Comparison of ENCODE assay signal across 9 cellular contexts in the genomic region with DNA sequence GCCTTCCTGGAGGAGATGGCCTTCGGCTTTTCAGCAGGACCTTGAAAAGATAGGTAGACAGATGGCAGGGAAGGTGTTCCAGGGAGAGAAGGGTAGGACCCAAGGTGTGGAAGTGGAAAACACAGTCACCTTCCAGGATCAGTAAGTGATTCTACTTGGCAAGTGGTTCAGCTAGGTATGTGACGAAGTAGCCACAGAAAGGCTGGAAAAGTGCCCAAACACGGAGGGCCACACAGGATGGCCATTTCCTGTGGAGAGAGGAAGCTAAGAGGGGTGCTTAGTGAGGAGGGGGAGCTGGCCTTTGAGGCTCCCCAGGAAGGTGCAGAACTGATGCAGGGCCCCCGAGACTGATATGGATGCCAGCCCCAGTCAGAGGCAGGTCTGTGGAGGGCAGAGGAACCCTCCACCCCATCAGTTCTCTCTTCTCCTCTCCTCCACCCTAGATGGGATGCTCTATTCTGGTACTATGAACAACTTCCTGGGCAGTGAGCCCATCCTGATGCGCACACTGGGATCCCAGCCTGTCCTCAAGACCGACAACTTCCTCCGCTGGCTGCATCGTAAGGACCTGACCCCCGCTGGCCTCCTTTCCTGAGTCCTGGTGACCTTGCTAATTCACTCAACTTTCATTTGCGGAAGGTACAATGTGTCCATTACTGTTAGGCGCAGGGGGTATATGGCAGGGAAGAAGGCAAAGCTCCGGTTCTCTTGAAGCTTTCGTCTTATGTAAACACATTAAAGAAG. TPM values are rescaled to one million over a fixed set of nuclear protein-coding genes. Genes with fewer than 3 reads are reported as not detected.
DNase-seq lines count a peak whose midpoint lies in the region; ATAC-seq and TF ChIP-seq lines count a peak whose summit lies in the region.
"Had no signal": no experiment of that assay in that cellular context is flagged by ENCODE, and none has a peak within 500 bp of the region (broad histone marks: within the 10 kb centered on the region; RNA-seq: fewer than 3 reads in every experiment).

No MANE protein-coding gene starts in this region.

- H3K4me1 ChIP-seq in right atrium auricular region: peaks cover 0 to 29% of the 10 kb centered on the region in 2 donors

- peak; percentile 62 for DNase-seq in HK-2 (ENCODE audit: unreplicated experiment)
- no peak for DNase-seq in activated naive CD8-positive, alpha-beta T cell treated with anti-CD3 and anti-CD28 coated beads, Interleukin-2, amount 50 U/mL, for 24 hours
- no peak for DNase-seq in right atrium auricular region (ENCODE audit: low spot score)
- no peak for DNase-seq in skeletal muscle cell (ENCODE audit: low read depth)
- DNase-seq in C1 segment of cervical spinal cord (lab: John Stamatoyannopoulos, UW): no peak
- DNase-seq in HEK293T (ENCODE audit: extremely low spot score): no peak
- no peak for DNase-seq in COLO829 (ENCODE audit: low spot score)
- DNase-seq: NCI-H2081 treated with DMSO at 0.1 percent for 48 hours had no signal

- H3K4me1 Mint-ChIP-seq in activated naive CD8-positive, alpha-beta T cell treated with anti-CD3 and anti-CD28 coated beads, Interleukin-2, amount 50 U/mL, for 24 hours: peaks cover 77% of the 10 kb centered on the region

- H3K4me3 ChIP-seq in right atrium auricular region (peak overlapping the region; percentile 34 to 59), skeletal muscle cell (ENCODE audit: low read depth, low read length) (peak overlapping the region; percentile 39)

- no peaks in the 10 kb centered on the region for H3K36me3 ChIP-seq in right atrium auricular region

- no peaks in the 10 kb centered on the region for H3K27me3 ChIP-seq in right atrium auricular region

- peak overlapping the region; percentile 62 for H3K4me3 Mint-ChIP-seq in activated naive CD8-positive, alpha-beta T cell treated with anti-CD3 and anti-CD28 coated beads, Interleukin-2, amount 50 U/mL, for 24 hours

- peaks cover 78% of the 10 kb centered on the region for H3K36me3 Mint-ChIP-seq in activated naive CD8-positive, alpha-beta T cell treated with anti-CD3 and anti-CD28 coated beads, Interleukin-2, amount 50 U/mL, for 24 hours (ENCODE audit: low read depth)

- CTCF ChIA-PET in HEK293T (lab: Yijun Ruan, JAX): interaction anchor here (1.3 kb wide), 1 partner anchor 30 kb away, joined by 8 read pairs; no protein-coding TSS in a partner anchor

- TF ChIP-seq CTCF in right atrium auricular region (IDR thresholded peaks at IDR 0.05): no peak

- H3K27ac ChIP-seq in right atrium auricular region: peak overlapping the region; percentile 93 to 95

- ATAC-seq in activated naive CD8-positive, alpha-beta T cell treated with anti-CD3 and anti-CD28 coated beads, Interleukin-2, amount 50 U/mL, for 24 hours: no peak
- no peak for ATAC-seq in HG02870 (IDR thresholded peaks at IDR 0.05; ENCODE audit: unreplicated experiment)

- H3K27me3 Mint-ChIP-seq in activated naive CD8-positive, alpha-beta T cell treated with anti-CD3 and anti-CD28 coated beads, Interleukin-2, amount 50 U/mL, for 24 hours: no peaks in the 10 kb centered on the region

- H3K27ac Mint-ChIP-seq in activated naive CD8-positive, alpha-beta T cell treated with anti-CD3 and anti-CD28 coated beads, Interleukin-2, amount 50 U/mL, for 24 hours: peak overlapping the region; percentile 68

- POLR2A ChIA-PET in HEK293T (lab: Yijun Ruan, JAX): interaction anchor here (0.7 to 3.7 kb wide), 7 partner anchors 8 to 53 kb away, joined by 3 to 22 read pairs (median 6); partner anchors contain the start of genes PMF1 and SLC25A44

- H3K9me3 Mint-ChIP-seq in activated naive CD8-positive, alpha-beta T cell treated with anti-CD3 and anti-CD28 coated beads, Interleukin-2, amount 50 U/mL, for 24 hours: no peaks in the 10 kb centered on the region

- H3K9me3 ChIP-seq in right atrium auricular region: no peaks in the 10 kb centered on the region

TF ChIP-seq in HEK293T, 16 proteins besides CTCF, POLR2A, EP300 and RAD21:
- no peak for TF ChIP-seq ARNT (IDR thresholded peaks at IDR 0.05)
- TF ChIP-seq FOXA1 (IDR thresholded peaks at IDR 0.05): no peak
- no peak for TF ChIP-seq FOXM1 (IDR thresholded peaks at IDR 0.05; ENCODE audit: borderline replicate concordance)
- no peak for TF ChIP-seq NFRKB (IDR thresholded peaks at IDR 0.05)
- no peak for TF ChIP-seq L3MBTL2 (conservative IDR thresholded peaks at IDR 0.05)
- no peak for TF ChIP-seq LEF1 (IDR thresholded peaks at IDR 0.05; ENCODE audit: borderline replicate concordance)
- TF ChIP-seq SP1 (IDR thresholded peaks at IDR 0.05): no peak
- TF ChIP-seq ELF4 (IDR thresholded peaks at IDR 0.05): no peak
- no peak for TF ChIP-seq TARDBP (IDR thresholded peaks at IDR 0.05)
- no peak for TF ChIP-seq SUZ12 (IDR thresholded peaks at IDR 0.05)
- no peak for TF ChIP-seq FOXK2 (IDR thresholded peaks at IDR 0.05)
- TF ChIP-seq, protein P1, sequence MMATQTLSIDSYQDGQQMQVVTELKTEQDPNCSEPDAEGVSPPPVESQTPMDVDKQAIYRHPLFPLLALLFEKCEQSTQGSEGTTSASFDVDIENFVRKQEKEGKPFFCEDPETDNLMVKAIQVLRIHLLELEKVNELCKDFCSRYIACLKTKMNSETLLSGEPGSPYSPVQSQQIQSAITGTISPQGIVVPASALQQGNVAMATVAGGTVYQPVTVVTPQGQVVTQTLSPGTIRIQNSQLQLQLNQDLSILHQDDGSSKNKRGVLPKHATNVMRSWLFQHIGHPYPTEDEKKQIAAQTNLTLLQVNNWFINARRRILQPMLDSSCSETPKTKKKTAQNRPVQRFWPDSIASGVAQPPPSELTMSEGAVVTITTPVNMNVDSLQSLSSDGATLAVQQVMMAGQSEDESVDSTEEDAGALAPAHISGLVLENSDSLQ (IDR thresholded peaks at IDR 0.05): no peak
- no peak for TF ChIP-seq ZNF384 (IDR thresholded peaks at IDR 0.05)
- TF ChIP-seq CTBP1 (IDR thresholded peaks at IDR 0.05; ENCODE audit: borderline replicate concordance): no peak
- no peak for TF ChIP-seq HDGF (IDR thresholded peaks at IDR 0.05; ENCODE audit: borderline replicate concordance)
- no peak for TF ChIP-seq BHLHE40 (IDR thresholded peaks at IDR 0.05; ENCODE audit: borderline replicate concordance)
TF ChIP-seq in HEK293T: peak in this region for 0.

RNA-seq across cellular contexts. Expression of gene SEMA4A, which starts 6.8 kb away (rescaled TPM):
- total RNA-seq in right atrium auricular region: 1 to 10 TPM; 2.0 to 4.2 TPM

RNA-seq across cellular contexts. Expression of gene SLC25A44, which starts 33.7 kb away (rescaled TPM):
- 10 to 100 TPM; 15.5 to 18.5 TPM for total RNA-seq in right atrium auricular region

RNA-seq across cellular contexts. Expression of gene LMNA, which starts 45.7 kb away (rescaled TPM):
- total RNA-seq in right atrium auricular region: 100 to 1,000 TPM; 258 to 273 TPM

RNA-seq across cellular contexts. Expression of gene PMF1, which starts 52.6 kb away (rescaled TPM):
- 10 to 100 TPM; 81.8 to 88.3 TPM for total RNA-seq in right atrium auricular region
